1 cellular context compared by ENCODE assay signal in the genomic region with DNA sequence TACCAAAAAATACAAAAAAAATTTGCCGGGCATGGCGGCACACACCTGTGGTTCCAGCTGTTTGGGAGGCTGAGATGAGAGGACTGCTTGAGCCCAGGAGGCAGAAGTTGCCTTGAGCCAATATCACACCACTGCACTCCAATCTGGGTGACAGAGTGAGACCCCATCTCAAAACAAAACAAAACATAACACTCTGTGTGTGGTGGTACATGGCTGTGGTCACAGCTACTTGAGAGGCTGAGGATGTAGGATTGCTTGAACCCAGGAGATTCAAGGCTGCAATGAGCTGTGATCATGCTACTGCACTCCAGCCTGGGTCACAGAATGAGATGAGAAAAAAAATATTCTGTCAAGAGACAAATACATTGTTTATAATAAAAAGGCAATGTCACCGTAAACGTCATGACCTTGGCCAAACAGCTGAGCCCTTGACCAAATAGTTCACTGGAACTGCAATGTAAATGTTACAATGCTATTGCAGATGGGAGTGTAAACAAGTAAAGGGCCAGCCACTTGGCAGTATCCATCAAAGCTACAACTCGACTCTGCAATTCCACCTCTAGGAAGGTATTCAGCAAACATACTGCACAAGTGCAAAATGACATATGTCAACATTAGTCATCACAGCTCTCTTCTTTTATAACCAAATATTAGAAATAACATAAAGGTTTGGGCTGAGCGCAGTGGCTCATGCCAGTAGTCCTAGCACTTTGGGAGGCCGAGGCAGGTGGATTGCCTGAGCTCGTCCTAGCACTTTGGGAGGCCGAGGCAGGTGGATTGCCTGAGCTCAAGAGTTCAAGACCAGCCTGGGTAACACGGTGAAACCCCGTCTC.
TF ChIP-seq lines count a peak whose summit lies in the region.

No MANE protein-coding gene starts in this region.

TF ChIP-seq in HepG2, 621 proteins besides CTCF, POLR2A, EP300 and RAD21 (continued from another document and continues in another):
- TF ChIP-seq, protein P1, sequence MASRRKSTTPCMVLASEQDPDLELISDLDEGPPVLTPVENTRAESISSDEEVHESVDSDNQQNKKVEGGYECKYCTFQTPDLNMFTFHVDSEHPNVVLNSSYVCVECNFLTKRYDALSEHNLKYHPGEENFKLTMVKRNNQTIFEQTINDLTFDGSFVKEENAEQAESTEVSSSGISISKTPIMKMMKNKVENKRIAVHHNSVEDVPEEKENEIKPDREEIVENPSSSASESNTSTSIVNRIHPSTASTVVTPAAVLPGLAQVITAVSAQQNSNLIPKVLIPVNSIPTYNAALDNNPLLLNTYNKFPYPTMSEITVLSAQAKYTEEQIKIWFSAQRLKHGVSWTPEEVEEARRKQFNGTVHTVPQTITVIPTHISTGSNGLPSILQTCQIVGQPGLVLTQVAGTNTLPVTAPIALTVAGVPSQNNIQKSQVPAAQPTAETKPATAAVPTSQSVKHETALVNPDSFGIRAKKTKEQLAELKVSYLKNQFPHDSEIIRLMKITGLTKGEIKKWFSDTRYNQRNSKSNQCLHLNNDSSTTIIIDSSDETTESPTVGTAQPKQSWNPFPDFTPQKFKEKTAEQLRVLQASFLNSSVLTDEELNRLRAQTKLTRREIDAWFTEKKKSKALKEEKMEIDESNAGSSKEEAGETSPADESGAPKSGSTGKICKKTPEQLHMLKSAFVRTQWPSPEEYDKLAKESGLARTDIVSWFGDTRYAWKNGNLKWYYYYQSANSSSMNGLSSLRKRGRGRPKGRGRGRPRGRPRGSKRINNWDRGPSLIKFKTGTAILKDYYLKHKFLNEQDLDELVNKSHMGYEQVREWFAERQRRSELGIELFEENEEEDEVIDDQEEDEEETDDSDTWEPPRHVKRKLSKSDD (CRISPR knock-in tag; IDR thresholded peaks at IDR 0.05; ENCODE audit: low read depth): peak; percentile 92
- TF ChIP-seq ZNF777 (CRISPR knock-in tag; IDR thresholded peaks at IDR 0.05): no peak
- no peak for TF ChIP-seq ZNF333 (CRISPR knock-in tag; IDR thresholded peaks at IDR 0.05; ENCODE audit: borderline replicate concordance)
- peak; percentile 92; the same call in 1 of the 2 replicates for TF ChIP-seq ZNF337 (CRISPR knock-in tag; IDR thresholded peaks at IDR 0.05; ENCODE audit: borderline replicate concordance, low read depth)
- no peak for TF ChIP-seq ZZZ3 (CRISPR knock-in tag; IDR thresholded peaks at IDR 0.05; ENCODE audit: borderline replicate concordance)
- TF ChIP-seq ZNF569 (CRISPR knock-in tag; IDR thresholded peaks at IDR 0.05; ENCODE audit: borderline replicate concordance): no peak
- peak; percentile 97; the same call in 1 of the 2 replicates for TF ChIP-seq FOXJ3 (CRISPR knock-in tag; IDR thresholded peaks at IDR 0.05; ENCODE audit: borderline replicate concordance)
- TF ChIP-seq CBX1 (IDR thresholded peaks at IDR 0.05; ENCODE audit: low read depth): no peak
- TF ChIP-seq, protein P2, sequence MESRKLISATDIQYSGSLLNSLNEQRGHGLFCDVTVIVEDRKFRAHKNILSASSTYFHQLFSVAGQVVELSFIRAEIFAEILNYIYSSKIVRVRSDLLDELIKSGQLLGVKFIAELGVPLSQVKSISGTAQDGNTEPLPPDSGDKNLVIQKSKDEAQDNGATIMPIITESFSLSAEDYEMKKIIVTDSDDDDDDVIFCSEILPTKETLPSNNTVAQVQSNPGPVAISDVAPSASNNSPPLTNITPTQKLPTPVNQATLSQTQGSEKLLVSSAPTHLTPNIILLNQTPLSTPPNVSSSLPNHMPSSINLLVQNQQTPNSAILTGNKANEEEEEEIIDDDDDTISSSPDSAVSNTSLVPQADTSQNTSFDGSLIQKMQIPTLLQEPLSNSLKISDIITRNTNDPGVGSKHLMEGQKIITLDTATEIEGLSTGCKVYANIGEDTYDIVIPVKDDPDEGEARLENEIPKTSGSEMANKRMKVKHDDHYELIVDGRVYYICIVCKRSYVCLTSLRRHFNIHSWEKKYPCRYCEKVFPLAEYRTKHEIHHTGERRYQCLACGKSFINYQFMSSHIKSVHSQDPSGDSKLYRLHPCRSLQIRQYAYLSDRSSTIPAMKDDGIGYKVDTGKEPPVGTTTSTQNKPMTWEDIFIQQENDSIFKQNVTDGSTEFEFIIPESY (CRISPR knock-in tag; IDR thresholded peaks at IDR 0.05): peak; percentile 85
- no peak for TF ChIP-seq AGO2 (optimal IDR thresholded peaks at IDR 0.05; ENCODE audit: low read depth, low read length)
- no peak for TF ChIP-seq ZNF34 (CRISPR knock-in tag; IDR thresholded peaks at IDR 0.05; ENCODE audit: borderline replicate concordance)
- no peak for TF ChIP-seq ZNF20 (CRISPR knock-in tag; IDR thresholded peaks at IDR 0.05)
- TF ChIP-seq PAWR (CRISPR knock-in tag; IDR thresholded peaks at IDR 0.05; ENCODE audit: borderline replicate concordance): no peak
- TF ChIP-seq, protein P3, sequence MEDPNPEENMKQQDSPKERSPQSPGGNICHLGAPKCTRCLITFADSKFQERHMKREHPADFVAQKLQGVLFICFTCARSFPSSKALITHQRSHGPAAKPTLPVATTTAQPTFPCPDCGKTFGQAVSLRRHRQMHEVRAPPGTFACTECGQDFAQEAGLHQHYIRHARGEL (CRISPR knock-in tag; IDR thresholded peaks at IDR 0.05): no peak
- TF ChIP-seq PPARG (CRISPR knock-in tag; conservative IDR thresholded peaks at IDR 0.05): peak; percentile 88
- no peak for TF ChIP-seq MATR3 (CRISPR knock-in tag; IDR thresholded peaks at IDR 0.05)
- peak; percentile 51 for TF ChIP-seq ELF1 (CRISPR knock-in tag; IDR thresholded peaks at IDR 0.05)
- TF ChIP-seq, protein P4, sequence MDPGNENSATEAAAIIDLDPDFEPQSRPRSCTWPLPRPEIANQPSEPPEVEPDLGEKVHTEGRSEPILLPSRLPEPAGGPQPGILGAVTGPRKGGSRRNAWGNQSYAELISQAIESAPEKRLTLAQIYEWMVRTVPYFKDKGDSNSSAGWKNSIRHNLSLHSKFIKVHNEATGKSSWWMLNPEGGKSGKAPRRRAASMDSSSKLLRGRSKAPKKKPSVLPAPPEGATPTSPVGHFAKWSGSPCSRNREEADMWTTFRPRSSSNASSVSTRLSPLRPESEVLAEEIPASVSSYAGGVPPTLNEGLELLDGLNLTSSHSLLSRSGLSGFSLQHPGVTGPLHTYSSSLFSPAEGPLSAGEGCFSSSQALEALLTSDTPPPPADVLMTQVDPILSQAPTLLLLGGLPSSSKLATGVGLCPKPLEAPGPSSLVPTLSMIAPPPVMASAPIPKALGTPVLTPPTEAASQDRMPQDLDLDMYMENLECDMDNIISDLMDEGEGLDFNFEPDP (CRISPR knock-in tag; conservative IDR thresholded peaks at IDR 0.05): no peak
- TF ChIP-seq NRL (CRISPR knock-in tag; IDR thresholded peaks at IDR 0.05; ENCODE audit: borderline replicate concordance): no peak
- no peak for TF ChIP-seq PCBP2 (optimal IDR thresholded peaks at IDR 0.05; ENCODE audit: low read depth, low read length, poor library complexity, severe bottlenecking)
- no peak for TF ChIP-seq CHCHD3 (CRISPR knock-in tag; IDR thresholded peaks at IDR 0.05)
- TF ChIP-seq, protein P5, sequence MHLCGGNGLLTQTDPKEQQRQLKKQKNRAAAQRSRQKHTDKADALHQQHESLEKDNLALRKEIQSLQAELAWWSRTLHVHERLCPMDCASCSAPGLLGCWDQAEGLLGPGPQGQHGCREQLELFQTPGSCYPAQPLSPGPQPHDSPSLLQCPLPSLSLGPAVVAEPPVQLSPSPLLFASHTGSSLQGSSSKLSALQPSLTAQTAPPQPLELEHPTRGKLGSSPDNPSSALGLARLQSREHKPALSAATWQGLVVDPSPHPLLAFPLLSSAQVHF (CRISPR knock-in tag; IDR thresholded peaks at IDR 0.05): no peak; the same call in 1 of the 2 replicates
- peak; percentile 87; the same call in 1 of the 2 replicates for TF ChIP-seq DNMT3B (CRISPR knock-in tag; conservative IDR thresholded peaks at IDR 0.05)
- TF ChIP-seq MTA1 (CRISPR knock-in tag; IDR thresholded peaks at IDR 0.05; ENCODE audit: borderline replicate concordance): peak; percentile 55; the same call in 1 of the 2 replicates
- no peak for TF ChIP-seq ZNF367 (CRISPR knock-in tag; IDR thresholded peaks at IDR 0.05; ENCODE audit: borderline replicate concordance)
- no peak for TF ChIP-seq NFRKB (IDR thresholded peaks at IDR 0.05)
- TF ChIP-seq ZNF567 (CRISPR knock-in tag; IDR thresholded peaks at IDR 0.05; ENCODE audit: borderline replicate concordance): peak; percentile 59
- TF ChIP-seq NFE2L2 (IDR thresholded peaks at IDR 0.05; ENCODE audit: low read length): peak; percentile 93
- TF ChIP-seq SALL2 (CRISPR knock-in tag; IDR thresholded peaks at IDR 0.05): no peak
- TF ChIP-seq NFATC3 (CRISPR knock-in tag; IDR thresholded peaks at IDR 0.05): no peak
- TF ChIP-seq NR2F6 (IDR thresholded peaks at IDR 0.05): peak; percentile 94
- peak; percentile 96 for TF ChIP-seq NR2F6 (CRISPR knock-in tag; IDR thresholded peaks at IDR 0.05)
- no peak for TF ChIP-seq ZFAT (CRISPR knock-in tag; conservative IDR thresholded peaks at IDR 0.05)
- TF ChIP-seq MTA3 (CRISPR knock-in tag; IDR thresholded peaks at IDR 0.05): no peak
- no peak for TF ChIP-seq RAD51 (IDR thresholded peaks at IDR 0.05; ENCODE audit: borderline replicate concordance)
- TF ChIP-seq, protein P6, sequence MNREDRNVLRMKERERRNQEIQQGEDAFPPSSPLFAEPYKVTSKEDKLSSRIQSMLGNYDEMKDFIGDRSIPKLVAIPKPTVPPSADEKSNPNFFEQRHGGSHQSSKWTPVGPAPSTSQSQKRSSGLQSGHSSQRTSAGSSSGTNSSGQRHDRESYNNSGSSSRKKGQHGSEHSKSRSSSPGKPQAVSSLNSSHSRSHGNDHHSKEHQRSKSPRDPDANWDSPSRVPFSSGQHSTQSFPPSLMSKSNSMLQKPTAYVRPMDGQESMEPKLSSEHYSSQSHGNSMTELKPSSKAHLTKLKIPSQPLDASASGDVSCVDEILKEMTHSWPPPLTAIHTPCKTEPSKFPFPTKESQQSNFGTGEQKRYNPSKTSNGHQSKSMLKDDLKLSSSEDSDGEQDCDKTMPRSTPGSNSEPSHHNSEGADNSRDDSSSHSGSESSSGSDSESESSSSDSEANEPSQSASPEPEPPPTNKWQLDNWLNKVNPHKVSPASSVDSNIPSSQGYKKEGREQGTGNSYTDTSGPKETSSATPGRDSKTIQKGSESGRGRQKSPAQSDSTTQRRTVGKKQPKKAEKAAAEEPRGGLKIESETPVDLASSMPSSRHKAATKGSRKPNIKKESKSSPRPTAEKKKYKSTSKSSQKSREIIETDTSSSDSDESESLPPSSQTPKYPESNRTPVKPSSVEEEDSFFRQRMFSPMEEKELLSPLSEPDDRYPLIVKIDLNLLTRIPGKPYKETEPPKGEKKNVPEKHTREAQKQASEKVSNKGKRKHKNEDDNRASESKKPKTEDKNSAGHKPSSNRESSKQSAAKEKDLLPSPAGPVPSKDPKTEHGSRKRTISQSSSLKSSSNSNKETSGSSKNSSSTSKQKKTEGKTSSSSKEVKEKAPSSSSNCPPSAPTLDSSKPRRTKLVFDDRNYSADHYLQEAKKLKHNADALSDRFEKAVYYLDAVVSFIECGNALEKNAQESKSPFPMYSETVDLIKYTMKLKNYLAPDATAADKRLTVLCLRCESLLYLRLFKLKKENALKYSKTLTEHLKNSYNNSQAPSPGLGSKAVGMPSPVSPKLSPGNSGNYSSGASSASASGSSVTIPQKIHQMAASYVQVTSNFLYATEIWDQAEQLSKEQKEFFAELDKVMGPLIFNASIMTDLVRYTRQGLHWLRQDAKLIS (CRISPR knock-in tag; IDR thresholded peaks at IDR 0.05): no peak
- TF ChIP-seq SIN3A (IDR thresholded peaks at IDR 0.05; ENCODE audit: borderline replicate concordance, low read depth, low read length): peak; percentile 98
- no peak for TF ChIP-seq RNF2 (conservative IDR thresholded peaks at IDR 0.05; ENCODE audit: low read depth)
- TF ChIP-seq, protein P7, sequence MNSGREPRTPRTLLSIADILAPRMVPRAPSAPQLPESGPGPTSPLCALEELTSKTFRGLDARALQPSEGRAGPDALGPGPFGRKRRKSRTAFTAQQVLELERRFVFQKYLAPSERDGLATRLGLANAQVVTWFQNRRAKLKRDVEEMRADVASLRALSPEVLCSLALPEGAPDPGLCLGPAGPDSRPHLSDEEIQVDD (CRISPR knock-in tag; IDR thresholded peaks at IDR 0.05; ENCODE audit: borderline replicate concordance): no peak
- TF ChIP-seq, protein P8, sequence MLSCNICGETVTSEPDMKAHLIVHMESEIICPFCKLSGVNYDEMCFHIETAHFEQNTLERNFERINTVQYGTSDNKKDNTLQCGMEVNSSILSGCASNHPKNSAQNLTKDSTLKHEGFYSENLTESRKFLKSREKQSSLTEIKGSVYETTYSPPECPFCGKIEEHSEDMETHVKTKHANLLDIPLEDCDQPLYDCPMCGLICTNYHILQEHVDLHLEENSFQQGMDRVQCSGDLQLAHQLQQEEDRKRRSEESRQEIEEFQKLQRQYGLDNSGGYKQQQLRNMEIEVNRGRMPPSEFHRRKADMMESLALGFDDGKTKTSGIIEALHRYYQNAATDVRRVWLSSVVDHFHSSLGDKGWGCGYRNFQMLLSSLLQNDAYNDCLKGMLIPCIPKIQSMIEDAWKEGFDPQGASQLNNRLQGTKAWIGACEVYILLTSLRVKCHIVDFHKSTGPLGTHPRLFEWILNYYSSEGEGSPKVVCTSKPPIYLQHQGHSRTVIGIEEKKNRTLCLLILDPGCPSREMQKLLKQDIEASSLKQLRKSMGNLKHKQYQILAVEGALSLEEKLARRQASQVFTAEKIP (CRISPR knock-in tag; IDR thresholded peaks at IDR 0.05; ENCODE audit: borderline replicate concordance): no peak
- no peak for TF ChIP-seq ZNF7 (CRISPR knock-in tag; IDR thresholded peaks at IDR 0.05)
- TF ChIP-seq, protein P9, sequence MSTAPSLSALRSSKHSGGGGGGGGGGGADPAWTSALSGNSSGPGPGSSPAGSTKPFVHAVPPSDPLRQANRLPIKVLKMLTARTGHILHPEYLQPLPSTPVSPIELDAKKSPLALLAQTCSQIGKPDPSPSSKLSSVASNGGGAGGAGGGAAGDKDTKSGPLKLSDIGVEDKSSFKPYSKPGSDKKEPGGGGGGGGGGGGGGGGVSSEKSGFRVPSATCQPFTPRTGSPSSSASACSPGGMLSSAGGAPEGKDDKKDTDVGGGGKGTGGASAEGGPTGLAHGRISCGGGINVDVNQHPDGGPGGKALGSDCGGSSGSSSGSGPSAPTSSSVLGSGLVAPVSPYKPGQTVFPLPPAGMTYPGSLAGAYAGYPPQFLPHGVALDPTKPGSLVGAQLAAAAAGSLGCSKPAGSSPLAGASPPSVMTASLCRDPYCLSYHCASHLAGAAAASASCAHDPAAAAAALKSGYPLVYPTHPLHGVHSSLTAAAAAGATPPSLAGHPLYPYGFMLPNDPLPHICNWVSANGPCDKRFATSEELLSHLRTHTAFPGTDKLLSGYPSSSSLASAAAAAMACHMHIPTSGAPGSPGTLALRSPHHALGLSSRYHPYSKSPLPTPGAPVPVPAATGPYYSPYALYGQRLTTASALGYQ (CRISPR knock-in tag; IDR thresholded peaks at IDR 0.05): peak; percentile 92; the same call in 1 of the 2 replicates
- TF ChIP-seq ZNF343 (CRISPR knock-in tag; IDR thresholded peaks at IDR 0.05): no peak
- no peak for TF ChIP-seq KDM5B (CRISPR knock-in tag; IDR thresholded peaks at IDR 0.05; ENCODE audit: borderline replicate concordance)
- no peak for TF ChIP-seq CAMTA2 (CRISPR knock-in tag; IDR thresholded peaks at IDR 0.05; ENCODE audit: borderline replicate concordance)
- TF ChIP-seq RFX1 (IDR thresholded peaks at IDR 0.05): no peak
- TF ChIP-seq, protein P10, sequence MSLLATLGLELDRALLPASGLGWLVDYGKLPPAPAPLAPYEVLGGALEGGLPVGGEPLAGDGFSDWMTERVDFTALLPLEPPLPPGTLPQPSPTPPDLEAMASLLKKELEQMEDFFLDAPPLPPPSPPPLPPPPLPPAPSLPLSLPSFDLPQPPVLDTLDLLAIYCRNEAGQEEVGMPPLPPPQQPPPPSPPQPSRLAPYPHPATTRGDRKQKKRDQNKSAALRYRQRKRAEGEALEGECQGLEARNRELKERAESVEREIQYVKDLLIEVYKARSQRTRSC (CRISPR knock-in tag; IDR thresholded peaks at IDR 0.05; ENCODE audit: low read depth): no peak
